Comparison of ENCODE assay signal across 1 cellular context in the genomic region with DNA sequence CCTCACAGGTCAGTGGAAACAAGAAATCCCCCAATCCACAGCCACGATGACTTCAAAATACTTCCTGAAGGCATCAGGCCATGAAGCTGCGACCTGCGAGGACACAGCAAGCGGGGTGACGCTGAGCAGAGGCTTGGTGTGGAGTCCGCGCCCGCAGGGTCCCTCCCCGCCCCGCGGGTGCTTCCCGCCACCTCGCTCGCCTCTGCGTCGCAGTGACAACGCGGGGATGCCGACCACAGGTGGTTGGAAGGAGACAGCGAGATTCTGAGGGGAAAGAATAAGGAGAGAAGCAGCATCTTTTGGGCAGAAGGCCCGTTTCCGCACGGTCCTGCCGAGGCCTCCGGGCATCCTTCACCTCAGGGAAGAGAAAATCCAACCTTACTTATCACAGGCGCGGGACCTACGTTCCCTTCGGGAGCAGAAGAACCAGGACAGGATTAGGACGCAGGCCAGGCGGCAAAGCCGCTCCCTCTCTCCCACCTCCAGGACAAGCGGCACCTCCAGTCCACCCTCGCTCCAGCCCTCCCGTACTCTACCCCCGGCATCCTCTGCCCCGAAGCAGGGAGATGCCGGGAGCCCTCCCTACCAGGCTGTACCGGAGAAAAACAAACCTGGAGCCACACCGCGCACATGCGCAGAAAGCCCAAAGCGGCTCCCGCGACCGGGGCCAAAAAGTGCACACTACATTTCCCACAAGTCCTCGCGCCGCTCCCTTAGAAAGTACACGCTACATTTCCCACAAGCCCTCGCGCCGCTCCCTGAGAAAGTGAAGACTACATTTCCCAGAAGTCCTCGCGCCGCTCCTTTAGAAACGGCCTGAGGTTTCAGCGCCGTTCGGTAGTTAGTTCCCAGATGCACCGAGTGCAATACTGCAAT.
TF ChIP-seq lines count a peak whose summit lies in the region.

No MANE protein-coding gene starts in this region.

TF ChIP-seq in SK-N-SH, 30 proteins besides CTCF, POLR2A, EP300 and RAD21 (continued from another document):
- TF ChIP-seq, protein P1, sequence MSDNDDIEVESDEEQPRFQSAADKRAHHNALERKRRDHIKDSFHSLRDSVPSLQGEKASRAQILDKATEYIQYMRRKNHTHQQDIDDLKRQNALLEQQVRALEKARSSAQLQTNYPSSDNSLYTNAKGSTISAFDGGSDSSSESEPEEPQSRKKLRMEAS (IDR thresholded peaks at IDR 0.05; ENCODE audit: low read depth), result no peak
- no peak for TF ChIP-seq SIN3A (IDR thresholded peaks at IDR 0.05; ENCODE audit: borderline replicate concordance, low read depth, low read length)
- peak; percentile 26; the same call in 1 of the 2 replicates for TF ChIP-seq TAF1 (IDR thresholded peaks at IDR 0.05; ENCODE audit: borderline replicate concordance, low read depth, low read length)
- no peak for TF ChIP-seq MEF2A (IDR thresholded peaks at IDR 0.05; ENCODE audit: borderline replicate concordance, low read depth)
- TF ChIP-seq FOSL2 (IDR thresholded peaks at IDR 0.05; ENCODE audit: borderline replicate concordance, low read depth), result no peak
- no peak for TF ChIP-seq TEAD4 (IDR thresholded peaks at IDR 0.05; ENCODE audit: borderline replicate concordance, insufficient read depth)
